In the genomic region with DNA sequence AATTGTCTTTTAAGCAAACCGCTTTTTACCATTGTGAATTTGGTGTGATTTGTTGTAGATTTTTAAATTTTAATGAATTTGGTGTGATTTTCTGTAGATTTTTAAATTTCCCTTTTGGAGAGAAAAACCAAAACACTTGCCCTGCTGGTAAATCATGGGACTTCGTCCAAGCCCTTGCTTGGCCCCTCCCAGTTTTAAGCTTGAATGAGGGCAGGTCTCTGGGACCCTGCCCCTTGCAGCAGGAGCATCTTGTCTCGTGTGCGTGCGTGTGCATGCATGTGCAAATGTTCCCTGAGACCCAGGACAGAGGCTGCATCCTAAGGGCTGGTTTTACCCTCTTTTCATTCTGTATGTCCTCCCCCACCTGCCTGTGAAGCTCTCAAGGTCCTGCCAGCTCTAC, we compare ENCODE assay signal across 23 cellular contexts.
"Had no signal": no experiment of that assay in that cellular context is flagged by ENCODE, and none has a peak within 500 bp of the region (broad histone marks: within the 10 kb centered on the region; RNA-seq: fewer than 3 reads in every experiment).

No MANE protein-coding gene starts in this region.

- H3K27me3 ChIP-seq: gastrocnemius medialis, heart left ventricle, hepatocyte, neutrophil, right lobe of liver, tibial nerve, upper lobe of left lung, uterus had no signal

- H3K9me3 ChIP-seq: gastrocnemius medialis, lower lobe of right lung, neutrophil, right lobe of liver, thoracic aorta, tibial nerve, upper lobe of left lung, uterus had no signal

- H3K36me3 ChIP-seq: gastrocnemius medialis, heart left ventricle, lower lobe of right lung, neutrophil, right lobe of liver, thoracic aorta, upper lobe of left lung, uterus had no signal

- H3K4me1 Mint-ChIP-seq: natural killer cell; stimulated activated naive B cell treated with anti-CD40 and anti-IgM and Interleukin-4, amounts not matched to agents 10 μg/mL and 1 μg/mL and 100 μg/mL, for 72 hours had no signal

- H3K4me3 ChIP-seq: coronary artery, gastrocnemius medialis, heart left ventricle, hepatocyte, lower lobe of right lung, right lobe of liver, thoracic aorta, tibial nerve, upper lobe of left lung, uterus had no signal

- H3K27me3 Mint-ChIP-seq: effector memory CD8-positive, alpha-beta T cell; progenitor cell of endocrine pancreas; stimulated activated naive B cell treated with anti-CD40 and anti-IgM and Interleukin-4, amounts not matched to agents 10 μg/mL and 1 μg/mL and 100 μg/mL, for 72 hours; stimulated activated naive CD8-positive, alpha-beta T cell treated with anti-CD3 and anti-CD28 coated beads, Interleukin-15, Interleukin-2, amounts not matched to agents 100 ng/mL and 50 ng/mL, for 24 hours had no signal

- DNase-seq: dermis blood vessel endothelial cell; effector memory CD8-positive, alpha-beta T cell; gastrocnemius medialis; heart left ventricle; left ventricle myocardium superior; lower lobe of right lung; natural killer cell; right lobe of liver; small intestine; stimulated activated CD4-positive, alpha-beta T cell treated with anti-CD3 and anti-CD28 coated beads, Interleukin-15, amount 100 ng/mL, for 24 hours; stimulated activated CD4-positive, alpha-beta T cell treated with anti-CD3 and anti-CD28 coated beads, Interleukin-2, amount 100 ng/mL, for 48 hours; stimulated activated naive B cell treated with anti-CD40 and anti-IgM and Interleukin-4, amounts not matched to agents 10 μg/mL and 1 μg/mL and 100 μg/mL, for 72 hours; upper lobe of left lung; uterus had no signal

- H3K27ac Mint-ChIP-seq: effector memory CD8-positive, alpha-beta T cell; natural killer cell; progenitor cell of endocrine pancreas; stimulated activated naive B cell treated with anti-CD40 and anti-IgM and Interleukin-4, amounts not matched to agents 10 μg/mL and 1 μg/mL and 100 μg/mL, for 72 hours; stimulated activated naive CD8-positive, alpha-beta T cell treated with anti-CD3 and anti-CD28 coated beads, Interleukin-15, Interleukin-2, amounts not matched to agents 100 ng/mL and 50 ng/mL, for 24 hours had no signal

- ATAC-seq: effector memory CD8-positive, alpha-beta T cell; esophagus mucosa; gastrocnemius medialis; heart left ventricle; left ventricle myocardium superior; lower lobe of right lung; natural killer cell; right lobe of liver; stimulated activated naive B cell treated with anti-CD40 and anti-IgM and Interleukin-4, amounts not matched to agents 10 μg/mL and 1 μg/mL and 100 μg/mL, for 72 hours had no signal

- H3K9ac ChIP-seq: parathyroid adenoma had no signal

- H3K36me3 Mint-ChIP-seq: natural killer cell; stimulated activated naive B cell treated with anti-CD40 and anti-IgM and Interleukin-4, amounts not matched to agents 10 μg/mL and 1 μg/mL and 100 μg/mL, for 72 hours had no signal

- H3K4me1 ChIP-seq: gastrocnemius medialis, heart left ventricle, lower lobe of right lung, parathyroid adenoma, right lobe of liver, tibial nerve, upper lobe of left lung, uterus had no signal

- H3K4me3 Mint-ChIP-seq: effector memory CD8-positive, alpha-beta T cell; natural killer cell; stimulated activated naive B cell treated with anti-CD40 and anti-IgM and Interleukin-4, amounts not matched to agents 10 μg/mL and 1 μg/mL and 100 μg/mL, for 72 hours; stimulated activated naive CD8-positive, alpha-beta T cell treated with anti-CD3 and anti-CD28 coated beads, Interleukin-15, Interleukin-2, amounts not matched to agents 100 ng/mL and 50 ng/mL, for 24 hours had no signal
